In genomic region chr12:102459314-102459713, GRCh38 we compare ENCODE assay signal across 1 cellular context.
TF ChIP-seq lines count a peak whose summit lies in the region.

No MANE protein-coding gene starts in this region.

TF ChIP-seq in liver, 16 proteins besides CTCF, POLR2A, EP300 and RAD21 (continued from another document):
- TF ChIP-seq REST (IDR thresholded peaks at IDR 0.05): no peak
- TF ChIP-seq YY1 (IDR thresholded peaks at IDR 0.05): peak; percentile 34
- TF ChIP-seq ATF3 (IDR thresholded peaks at IDR 0.05): no peak
- no peak for TF ChIP-seq FOXA1 (IDR thresholded peaks at IDR 0.05)
- TF ChIP-seq RXRA (IDR thresholded peaks at IDR 0.05): peak in 1 of 2 donors; percentile 15
